Comparison of ENCODE assay signal across 18 cellular contexts in genomic region chr14:95665530-95665929, GRCh38. TPM values are rescaled to one million over a fixed set of nuclear protein-coding genes. Genes with fewer than 3 reads are reported as not detected.
DNase-seq lines count a peak whose midpoint lies in the region; ATAC-seq and TF ChIP-seq lines count a peak whose summit lies in the region.
"Not testable (repeated sequence)": the region's sequence is repeated elsewhere in the genome, so short reads cannot be mapped to it uniquely, and the experiment has no call there.
"Had no signal": no experiment of that assay in that cellular context is flagged by ENCODE, and none has a peak within 500 bp of the region (broad histone marks: within the 10 kb centered on the region; RNA-seq: fewer than 3 reads in every experiment).

No MANE protein-coding gene starts in this region.

- not testable (repeated sequence) for H3K27me3 ChIP-seq in DND-41 (ENCODE audit: insufficient read depth, low read length, poor library complexity); SJCRH30
- peaks cover 59% of the 10 kb centered on the region for H3K27me3 ChIP-seq in endodermal cell (ENCODE audit: control insufficient read depth, insufficient read depth, low read length, poor library complexity, severe bottlenecking)
- peaks cover 12% of the 10 kb centered on the region for H3K27me3 ChIP-seq in neural progenitor cell

- H3K4me1 Mint-ChIP-seq in endodermal cell (peaks cover 42% of the 10 kb centered on the region), neural progenitor cell (peaks cover 21% of the 10 kb centered on the region)

- not testable (repeated sequence) for H3K4me2 ChIP-seq in DND-41 (ENCODE audit: insufficient read depth, low read length); neural progenitor cell

- H3K9me3 Mint-ChIP-seq in endodermal cell, neural progenitor cell: not testable (repeated sequence)

- not testable (repeated sequence) for H3K27ac ChIP-seq in 22Rv1; DND-41 (ENCODE audit: low read length); SJCRH30; endodermal cell (ENCODE audit: low read depth, low read length); neural progenitor cell

- not testable (repeated sequence) for H3K9me3 ChIP-seq in DND-41 (ENCODE audit: insufficient read depth, low read length, severe bottlenecking); SJCRH30 (replicated peaks); endodermal cell (ENCODE audit: control insufficient read depth, low read length); neural progenitor cell (ENCODE audit: low read depth)

- not testable (repeated sequence) for H3K4me1 ChIP-seq in DND-41 (ENCODE audit: insufficient read depth, low read length); SJCRH30; endodermal cell (ENCODE audit: control insufficient read depth, insufficient read depth, low read length)
- peaks cover 16% of the 10 kb centered on the region for H3K4me1 ChIP-seq in neural progenitor cell

- H3K4me3 ChIP-seq in DND-41 (ENCODE audit: low read depth in 1 of 2, low read length in 2 of 2); GM12875 (ENCODE audit: low read depth, low read length); SJCRH30; endodermal cell (ENCODE audit: low read length); neural progenitor cell: not testable (repeated sequence)

- POLR2A ChIA-PET in HEK293T (lab: Yijun Ruan, JAX), result interaction anchor here (1.7 kb wide), 1 partner anchor 9 kb away, joined by 5 read pairs; no protein-coding TSS in a partner anchor

- H3K4me3 Mint-ChIP-seq in endodermal cell, neural progenitor cell: not testable (repeated sequence)

- 81 to 94% methylated on average over 3 to 8 of the region's 8 CpGs for WGBS in endodermal cell (ENCODE audit: insufficient coverage in 1 of 2, insufficient read length in 1 of 2), 2 experiments

- ATAC-seq in DND-41 (ENCODE audit: insufficient read depth, low read depth), result not testable (repeated sequence)

- not testable (repeated sequence) for H3K36me3 ChIP-seq in DND-41 (ENCODE audit: insufficient read depth, low read length); SJCRH30; endodermal cell (ENCODE audit: control insufficient read depth, insufficient read depth, low read length); neural progenitor cell

- H3K79me2 ChIP-seq in DND-41 (ENCODE audit: insufficient read depth, low read length); neural progenitor cell (ENCODE audit: low read depth): not testable (repeated sequence)

- not testable (repeated sequence) for DNase-seq in DND-41; neural progenitor cell (ENCODE audit: low spot score)
- DNase-seq in HEK293T (ENCODE audit: extremely low spot score) (peak; percentile 36), NCI-H345 (lab: John Stamatoyannopoulos, UW) (peak; percentile 15), SJCRH30 (peak; percentile 19 to 37), endodermal cell (peak; percentile 70)

- H2AFZ ChIP-seq in DND-41 (ENCODE audit: low read depth, low read length); neural progenitor cell (replicated peaks): not testable (repeated sequence)

- H3K27me3 Mint-ChIP-seq in endodermal cell (ENCODE audit: insufficient read depth), result peaks cover 62% of the 10 kb centered on the region
- H3K27me3 Mint-ChIP-seq in neural progenitor cell (ENCODE audit: insufficient read depth, low read depth), result not testable (repeated sequence)

- H3K36me3 Mint-ChIP-seq in endodermal cell (ENCODE audit: low read depth); neural progenitor cell: not testable (repeated sequence)

- not testable (repeated sequence) for H4K20me1 ChIP-seq in DND-41 (ENCODE audit: insufficient read depth, low read length); neural progenitor cell (ENCODE audit: low read depth)

- H3K27ac Mint-ChIP-seq in endodermal cell, result not testable (repeated sequence)
- peak overlapping the region; percentile 54 for H3K27ac Mint-ChIP-seq in neural progenitor cell

- CTCF ChIA-PET in HEK293T (lab: Yijun Ruan, JAX), result interaction anchor here (0.6 to 1.8 kb wide), 12 partner anchors 10 to 109 kb away, joined by 3 to 11 read pairs (median 4); no protein-coding TSS in a partner anchor

- not testable (repeated sequence) for H3K9ac ChIP-seq in DND-41 (ENCODE audit: low read depth, low read length); endodermal cell (ENCODE audit: extremely low read depth, low read length, poor library complexity, severe bottlenecking); neural progenitor cell

- H3F3A ChIP-seq in neural progenitor cell (ENCODE audit: low read depth), result peaks cover 13% of the 10 kb centered on the region

- TF ChIP-seq CTCF in 22Rv1 (IDR thresholded peaks at IDR 0.05) (peak; percentile 22; the same call in 1 of the 2 replicates), DND-41 (IDR thresholded peaks at IDR 0.05; ENCODE audit: borderline replicate concordance, extremely low read depth, low read length, poor library complexity, severe bottlenecking) (peak; percentile 6), GM12875 (IDR thresholded peaks at IDR 0.05; ENCODE audit: borderline replicate concordance, insufficient read depth, low read depth, low read length) (peak; percentile 25; the same call in 1 of the 2 replicates), endodermal cell (conservative IDR thresholded peaks at IDR 0.05) (peak; percentile 65), neural progenitor cell (IDR thresholded peaks at IDR 0.05) (peak; percentile 42)

TF ChIP-seq in HEK293T, 16 proteins besides CTCF, POLR2A, EP300 and RAD21:
- peak; percentile 94 for TF ChIP-seq ZNF384 (IDR thresholded peaks at IDR 0.05)
TF ChIP-seq in HEK293T: peak in this region for 1; not testable (repeated sequence) for 15.

RNA-seq across cellular contexts. Expression of gene TCL1B, which starts 20.7 kb away (rescaled TPM):
- total RNA-seq in SJCRH30 (2014; rRNA removed; shearing (Covaris generic)), result not detected in 2 replicates
- total RNA-seq in endodermal cell (under 1 TPM; 0.62 to 0.95 TPM), neural progenitor cell (ENCODE audit: low replicate concordance) (0.12 TPM in 1 of 2 replicates, not detected in the other)
- polyA plus RNA-seq in endodermal cell (2013, experiment 1 of 2), result 0.57 TPM
- not detected for polyA plus RNA-seq in endodermal cell (2013, experiment 2 of 2)
- total RNA-seq: A172; activated CD8-positive, alpha-beta T cell treated with anti-CD3 and anti-CD28 coated beads for 36 hours; activated T-helper 17 cell treated with anti-CD3 and anti-CD28 coated beads, Interleukin-2, amount 50 U/mL, for 72 hours; CD8-positive, alpha-beta memory T cell; cerebellum; left ventricle myocardium inferior; mesenteric fat pad; myocyte; pulmonary artery endothelial cell; ureter had no signal
- polyA plus RNA-seq: CD8-positive, alpha-beta memory T cell had no signal

RNA-seq across cellular contexts. Expression of gene TCL1A, which starts 48.4 kb away (rescaled TPM):
- total RNA-seq in SJCRH30 (2014; rRNA removed; shearing (Covaris generic)), result not detected in 2 replicates
- total RNA-seq in endodermal cell, result 1 to 10 TPM in 1 of 2 donors, under 1 TPM in 1; 0.53 to 1.8 TPM
- not detected for polyA plus RNA-seq in endodermal cell (2013, experiment 1 of 2)
- polyA plus RNA-seq in endodermal cell (2013, experiment 2 of 2), result not detected
- not detected in 2 replicates for total RNA-seq in neural progenitor cell (ENCODE audit: low replicate concordance)
- total RNA-seq: A172; activated T-helper 17 cell treated with anti-CD3 and anti-CD28 coated beads, Interleukin-2, amount 50 U/mL, for 72 hours; CD8-positive, alpha-beta memory T cell; cerebellum; left ventricle myocardium inferior; mesenteric fat pad; myocyte; pulmonary artery endothelial cell; ureter had no signal
- polyA plus RNA-seq: CD8-positive, alpha-beta memory T cell had no signal

Comparison
In these comparisons a context has a peak if more than half of its experiments do, and no peak if none do; other contexts are left out.
1. CTCF ChIP-seq: peak in every context shown above with its lines; median percentile 65 in endodermal cell; 42 in neural progenitor cell; 25 in GM12875; 22 in 22Rv1; 6 in DND-41.